1 cellular context compared by ENCODE assay signal in genomic region chr3:11643212-11644087, GRCh38.
TF ChIP-seq lines count a peak whose summit lies in the region.

Gene VGLL4, minus strand, starts transcription at chr3:11643915. Its CDS starts 397 bp downstream, at chr3:11643518.

TF ChIP-seq in K562, 482 proteins besides CTCF, POLR2A, EP300 and RAD21 (continued from another document):
- TF ChIP-seq ZHX1 (conservative IDR thresholded peaks at IDR 0.05; ENCODE audit: low read length) (no peak), MAFF (IDR thresholded peaks at IDR 0.05; ENCODE audit: low read length) (no peak), FOXP1 (CRISPR knock-in tag; IDR thresholded peaks at IDR 0.05) (no peak), NR2C2 (CRISPR knock-in tag; IDR thresholded peaks at IDR 0.05) (no peak), NR2C2 (tag; IDR thresholded peaks at IDR 0.05) (no peak), ZFPM2 (CRISPR knock-in tag; IDR thresholded peaks at IDR 0.05) (no peak), ZNF507 (tag; conservative IDR thresholded peaks at IDR 0.05) (no peak), POLR2B (IDR thresholded peaks at IDR 0.05; ENCODE audit: low read depth, partially characterized antibody) (peak; percentile 54)
TF ChIP-seq in K562: peak in this region for 85.
